Comparison of ENCODE assay signal across 16 cellular contexts in the genomic region with DNA sequence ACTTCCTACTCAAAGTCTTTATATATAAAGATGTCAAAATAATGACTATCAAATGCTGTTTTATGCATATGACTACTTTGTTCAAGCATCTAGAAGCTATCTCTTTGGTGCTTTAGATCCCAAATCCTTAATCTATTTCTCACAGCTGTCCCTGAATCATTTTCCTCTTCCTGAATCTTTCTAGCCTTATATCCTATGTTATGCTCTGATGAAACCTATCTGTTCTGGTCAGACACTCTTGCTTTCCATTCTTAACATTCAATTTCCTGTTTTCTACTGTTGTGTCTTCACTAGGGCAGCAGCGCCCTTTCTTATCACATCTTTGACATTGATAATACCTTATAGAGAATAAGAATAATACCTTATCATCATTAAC.
"Had no signal": no experiment of that assay in that cellular context is flagged by ENCODE, and none has a peak within 500 bp of the region (broad histone marks: within the 10 kb centered on the region; RNA-seq: fewer than 3 reads in every experiment).

No MANE protein-coding gene starts in this region.

- ATAC-seq: activated naive CD8-positive, alpha-beta T cell treated with anti-CD3 and anti-CD28 coated beads, Interleukin-2, amount 50 U/mL, for 24 hours; natural killer cell treated with Interleukin-12 subunit alpha and Interleukin-12 subunit beta and Interleukin-15 and Interleukin-18, amount 100 ng/mL, for 72 hours; psoas muscle; stimulated activated effector memory CD8-positive, alpha-beta T cell treated with anti-CD3 and anti-CD28 coated beads, Interleukin-12 subunit alpha, Interleukin-12 subunit beta, amount 100 ng/mL, for 72 hours had no signal

- H3K4me1 ChIP-seq: ascending aorta, psoas muscle had no signal

- H3K36me3 ChIP-seq: ascending aorta had no signal

- FAIRE-seq: keratinocyte had no signal

- DNase-seq: activated CD4-positive, alpha-beta T cell treated with anti-CD3 and anti-CD28 coated beads, Interleukin-2, amount 50 U/mL, for 1 hour; activated CD8-positive, alpha-beta memory T cell treated with anti-CD3 and anti-CD28 coated beads for 24 hours; activated naive CD4-positive, alpha-beta T cell treated with Interleukin-2 at 50 U/mL for 16 hours; activated naive CD8-positive, alpha-beta T cell treated with anti-CD3 and anti-CD28 coated beads, Interleukin-2, amount 50 U/mL, for 24 hours; dorsolateral prefrontal cortex; erythroblast; hippocampal formation; occipital lobe; psoas muscle; stimulated activated CD4-positive, alpha-beta T cell treated with anti-CD3 and anti-CD28 coated beads, Interleukin-12 subunit alpha, Interleukin-12 subunit beta, amount 100 ng/mL, for 4 hours had no signal

- H3K4me1 Mint-ChIP-seq: activated naive CD8-positive, alpha-beta T cell treated with anti-CD3 and anti-CD28 coated beads, Interleukin-2, amount 50 U/mL, for 24 hours; endodermal cell; stimulated activated effector memory CD8-positive, alpha-beta T cell treated with anti-CD3 and anti-CD28 coated beads, Interleukin-12 subunit alpha, Interleukin-12 subunit beta, amount 100 ng/mL, for 72 hours had no signal

- H3K9me3 ChIP-seq: ascending aorta, psoas muscle, SK-N-SH had no signal

- H3K27ac ChIP-seq: ascending aorta, dorsolateral prefrontal cortex, psoas muscle had no signal

- H3K4me3 ChIP-seq: ascending aorta, psoas muscle had no signal

- H3K36me3 Mint-ChIP-seq: natural killer cell treated with Interleukin-12 subunit alpha and Interleukin-12 subunit beta and Interleukin-15 and Interleukin-18, amount 100 ng/mL, for 72 hours; stimulated activated effector memory CD8-positive, alpha-beta T cell treated with anti-CD3 and anti-CD28 coated beads, Interleukin-12 subunit alpha, Interleukin-12 subunit beta, amount 100 ng/mL, for 72 hours had no signal

- H3K9me3 Mint-ChIP-seq: activated naive CD8-positive, alpha-beta T cell treated with anti-CD3 and anti-CD28 coated beads, Interleukin-2, amount 50 U/mL, for 24 hours; endodermal cell; natural killer cell treated with Interleukin-12 subunit alpha and Interleukin-12 subunit beta and Interleukin-15 and Interleukin-18, amount 100 ng/mL, for 72 hours; stimulated activated effector memory CD8-positive, alpha-beta T cell treated with anti-CD3 and anti-CD28 coated beads, Interleukin-12 subunit alpha, Interleukin-12 subunit beta, amount 100 ng/mL, for 72 hours had no signal

- H3K4me3 Mint-ChIP-seq: activated naive CD8-positive, alpha-beta T cell treated with anti-CD3 and anti-CD28 coated beads, Interleukin-2, amount 50 U/mL, for 24 hours; endodermal cell; natural killer cell treated with Interleukin-12 subunit alpha and Interleukin-12 subunit beta and Interleukin-15 and Interleukin-18, amount 100 ng/mL, for 72 hours; stimulated activated effector memory CD8-positive, alpha-beta T cell treated with anti-CD3 and anti-CD28 coated beads, Interleukin-12 subunit alpha, Interleukin-12 subunit beta, amount 100 ng/mL, for 72 hours had no signal

- H3K27me3 ChIP-seq: ascending aorta had no signal

- H3K27ac Mint-ChIP-seq: activated naive CD8-positive, alpha-beta T cell treated with anti-CD3 and anti-CD28 coated beads, Interleukin-2, amount 50 U/mL, for 24 hours; endodermal cell; natural killer cell treated with Interleukin-12 subunit alpha and Interleukin-12 subunit beta and Interleukin-15 and Interleukin-18, amount 100 ng/mL, for 72 hours; stimulated activated effector memory CD8-positive, alpha-beta T cell treated with anti-CD3 and anti-CD28 coated beads, Interleukin-12 subunit alpha, Interleukin-12 subunit beta, amount 100 ng/mL, for 72 hours had no signal

- H3K9ac ChIP-seq: SK-N-SH had no signal

- H3K4me2 ChIP-seq: SK-N-SH had no signal
